In the genomic region with DNA sequence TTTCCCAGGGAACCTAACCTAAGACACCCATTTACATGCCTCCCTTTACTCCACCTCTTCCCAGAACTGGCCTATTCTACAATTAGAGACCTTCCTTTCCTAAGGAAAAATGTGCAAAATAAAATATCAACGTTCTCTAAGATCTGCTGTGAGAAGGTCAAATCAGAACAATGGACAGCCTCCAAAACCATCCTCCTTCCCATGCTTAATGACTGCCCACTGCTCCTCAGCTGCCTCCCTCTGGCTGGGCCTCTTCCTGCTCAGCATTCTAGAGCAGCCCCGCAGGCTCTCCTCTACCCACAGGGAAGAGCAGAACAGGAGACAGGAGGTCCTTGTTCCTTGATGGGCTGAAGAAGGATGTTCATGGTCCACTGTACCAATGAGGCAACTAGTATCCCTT, we compare ENCODE assay signal across 2 cellular contexts.
TF ChIP-seq lines count a peak whose summit lies in the region.

No MANE protein-coding gene starts in this region.

TF ChIP-seq in GM23338, 12 proteins besides CTCF, POLR2A, EP300 and RAD21:
- TF ChIP-seq, protein P1, sequence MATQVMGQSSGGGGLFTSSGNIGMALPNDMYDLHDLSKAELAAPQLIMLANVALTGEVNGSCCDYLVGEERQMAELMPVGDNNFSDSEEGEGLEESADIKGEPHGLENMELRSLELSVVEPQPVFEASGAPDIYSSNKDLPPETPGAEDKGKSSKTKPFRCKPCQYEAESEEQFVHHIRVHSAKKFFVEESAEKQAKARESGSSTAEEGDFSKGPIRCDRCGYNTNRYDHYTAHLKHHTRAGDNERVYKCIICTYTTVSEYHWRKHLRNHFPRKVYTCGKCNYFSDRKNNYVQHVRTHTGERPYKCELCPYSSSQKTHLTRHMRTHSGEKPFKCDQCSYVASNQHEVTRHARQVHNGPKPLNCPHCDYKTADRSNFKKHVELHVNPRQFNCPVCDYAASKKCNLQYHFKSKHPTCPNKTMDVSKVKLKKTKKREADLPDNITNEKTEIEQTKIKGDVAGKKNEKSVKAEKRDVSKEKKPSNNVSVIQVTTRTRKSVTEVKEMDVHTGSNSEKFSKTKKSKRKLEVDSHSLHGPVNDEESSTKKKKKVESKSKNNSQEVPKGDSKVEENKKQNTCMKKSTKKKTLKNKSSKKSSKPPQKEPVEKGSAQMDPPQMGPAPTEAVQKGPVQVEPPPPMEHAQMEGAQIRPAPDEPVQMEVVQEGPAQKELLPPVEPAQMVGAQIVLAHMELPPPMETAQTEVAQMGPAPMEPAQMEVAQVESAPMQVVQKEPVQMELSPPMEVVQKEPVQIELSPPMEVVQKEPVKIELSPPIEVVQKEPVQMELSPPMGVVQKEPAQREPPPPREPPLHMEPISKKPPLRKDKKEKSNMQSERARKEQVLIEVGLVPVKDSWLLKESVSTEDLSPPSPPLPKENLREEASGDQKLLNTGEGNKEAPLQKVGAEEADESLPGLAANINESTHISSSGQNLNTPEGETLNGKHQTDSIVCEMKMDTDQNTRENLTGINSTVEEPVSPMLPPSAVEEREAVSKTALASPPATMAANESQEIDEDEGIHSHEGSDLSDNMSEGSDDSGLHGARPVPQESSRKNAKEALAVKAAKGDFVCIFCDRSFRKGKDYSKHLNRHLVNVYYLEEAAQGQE (IDR thresholded peaks at IDR 0.05; ENCODE audit: unreplicated experiment) = peak; percentile 26
- TF ChIP-seq STAT1 (IDR thresholded peaks at IDR 0.05; ENCODE audit: unreplicated experiment) = no peak
- no peak for TF ChIP-seq NANOG (IDR thresholded peaks at IDR 0.05; ENCODE audit: borderline replicate concordance)
- TF ChIP-seq CREB1 (CRISPR knock-in tag; IDR thresholded peaks at IDR 0.05; ENCODE audit: low read depth) = no peak
- no peak for TF ChIP-seq JUNB (IDR thresholded peaks at IDR 0.05; ENCODE audit: unreplicated experiment)
- no peak for TF ChIP-seq ZNF331 (CRISPR knock-in tag; IDR thresholded peaks at IDR 0.05; ENCODE audit: low read depth)
- TF ChIP-seq POLR2AphosphoS5 (IDR thresholded peaks at IDR 0.05; ENCODE audit: low read depth) = no peak
TF ChIP-seq in GM23338: peak in this region for 1.

TF ChIP-seq in WTC11, 78 proteins besides CTCF, POLR2A, EP300 and RAD21 (continued from another document):
- TF ChIP-seq, protein P2, sequence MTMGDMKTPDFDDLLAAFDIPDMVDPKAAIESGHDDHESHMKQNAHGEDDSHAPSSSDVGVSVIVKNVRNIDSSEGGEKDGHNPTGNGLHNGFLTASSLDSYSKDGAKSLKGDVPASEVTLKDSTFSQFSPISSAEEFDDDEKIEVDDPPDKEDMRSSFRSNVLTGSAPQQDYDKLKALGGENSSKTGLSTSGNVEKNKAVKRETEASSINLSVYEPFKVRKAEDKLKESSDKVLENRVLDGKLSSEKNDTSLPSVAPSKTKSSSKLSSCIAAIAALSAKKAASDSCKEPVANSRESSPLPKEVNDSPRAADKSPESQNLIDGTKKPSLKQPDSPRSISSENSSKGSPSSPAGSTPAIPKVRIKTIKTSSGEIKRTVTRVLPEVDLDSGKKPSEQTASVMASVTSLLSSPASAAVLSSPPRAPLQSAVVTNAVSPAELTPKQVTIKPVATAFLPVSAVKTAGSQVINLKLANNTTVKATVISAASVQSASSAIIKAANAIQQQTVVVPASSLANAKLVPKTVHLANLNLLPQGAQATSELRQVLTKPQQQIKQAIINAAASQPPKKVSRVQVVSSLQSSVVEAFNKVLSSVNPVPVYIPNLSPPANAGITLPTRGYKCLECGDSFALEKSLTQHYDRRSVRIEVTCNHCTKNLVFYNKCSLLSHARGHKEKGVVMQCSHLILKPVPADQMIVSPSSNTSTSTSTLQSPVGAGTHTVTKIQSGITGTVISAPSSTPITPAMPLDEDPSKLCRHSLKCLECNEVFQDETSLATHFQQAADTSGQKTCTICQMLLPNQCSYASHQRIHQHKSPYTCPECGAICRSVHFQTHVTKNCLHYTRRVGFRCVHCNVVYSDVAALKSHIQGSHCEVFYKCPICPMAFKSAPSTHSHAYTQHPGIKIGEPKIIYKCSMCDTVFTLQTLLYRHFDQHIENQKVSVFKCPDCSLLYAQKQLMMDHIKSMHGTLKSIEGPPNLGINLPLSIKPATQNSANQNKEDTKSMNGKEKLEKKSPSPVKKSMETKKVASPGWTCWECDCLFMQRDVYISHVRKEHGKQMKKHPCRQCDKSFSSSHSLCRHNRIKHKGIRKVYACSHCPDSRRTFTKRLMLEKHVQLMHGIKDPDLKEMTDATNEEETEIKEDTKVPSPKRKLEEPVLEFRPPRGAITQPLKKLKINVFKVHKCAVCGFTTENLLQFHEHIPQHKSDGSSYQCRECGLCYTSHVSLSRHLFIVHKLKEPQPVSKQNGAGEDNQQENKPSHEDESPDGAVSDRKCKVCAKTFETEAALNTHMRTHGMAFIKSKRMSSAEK (CRISPR knock-in tag; IDR thresholded peaks at IDR 0.05; ENCODE audit: borderline replicate concordance) = no peak
- TF ChIP-seq ZNF232 (CRISPR knock-in tag; IDR thresholded peaks at IDR 0.05) = no peak
- TF ChIP-seq RELA (CRISPR knock-in tag; IDR thresholded peaks at IDR 0.05; ENCODE audit: borderline replicate concordance) = no peak
- no peak for TF ChIP-seq SMAD4 (CRISPR knock-in tag; IDR thresholded peaks at IDR 0.05)
- no peak for TF ChIP-seq SP1 (CRISPR knock-in tag; conservative IDR thresholded peaks at IDR 0.05)
